ENCODE assay signal across 11 cellular contexts in genomic region chr5:158398360-158399201, GRCh38.
DNase-seq lines count a peak whose midpoint lies in the region; ATAC-seq and TF ChIP-seq lines count a peak whose summit lies in the region.
"Had no signal": no experiment of that assay in that cellular context is flagged by ENCODE, and none has a peak within 500 bp of the region (broad histone marks: within the 10 kb centered on the region; RNA-seq: fewer than 3 reads in every experiment).

No MANE protein-coding gene starts in this region.

- in situ Hi-C loops in G401 (cut with HindIII; ENCODE audit: low sequenced_read_pairs), result no loop called here

- peak; percentile 72 for ATAC-seq in GM18508 (IDR thresholded peaks at IDR 0.05; ENCODE audit: insufficient read depth, unreplicated experiment)
- peak; percentile 85 for ATAC-seq in GM21447 (IDR thresholded peaks at IDR 0.05; ENCODE audit: unreplicated experiment)
- peak; percentile 89 for ATAC-seq in HG03064 (IDR thresholded peaks at IDR 0.05; ENCODE audit: low read depth, unreplicated experiment)
- ATAC-seq in left lobe of liver, result no peak
- ATAC-seq: activated T-cell treated with anti-CD3 and anti-CD28 coated beads, Interleukin-2, amount 50 U/mL, for 72 hours; left colon had no signal

- H4K20me1 ChIP-seq in OCI-LY1 (ENCODE audit: insufficient read depth, low read length), result no peaks in the 10 kb centered on the region

- peaks cover 22% of the 10 kb centered on the region for H3K4me1 ChIP-seq in OCI-LY1 (ENCODE audit: insufficient read depth, low read length, severe bottlenecking)

- H3K79me2 ChIP-seq in OCI-LY1 (ENCODE audit: insufficient read depth, low read length), result no peaks in the 10 kb centered on the region

- no peak overlapping the region for H3K9ac ChIP-seq in OCI-LY1 (ENCODE audit: low read length)

- TF ChIP-seq CTCF in OCI-LY1 (IDR thresholded peaks at IDR 0.05; ENCODE audit: low read length) (no peak), endothelial cell (IDR thresholded peaks at IDR 0.05; ENCODE audit: unreplicated experiment) (no peak)

- no peak overlapping the region for H3K4me3 Mint-ChIP-seq in endothelial cell (ENCODE audit: unreplicated experiment)
- H3K4me3 Mint-ChIP-seq: activated T-cell treated with anti-CD3 and anti-CD28 coated beads, Interleukin-2, amount 50 U/mL, for 72 hours had no signal

- no peaks in the 10 kb centered on the region for H3K9me2 ChIP-seq in OCI-LY1 (ENCODE audit: low read depth, low read length)

- H3K27me3 Mint-ChIP-seq in endothelial cell (ENCODE audit: unreplicated experiment), result peaks cover 1% of the 10 kb centered on the region

- H3K36me3 Mint-ChIP-seq in endothelial cell (ENCODE audit: low read depth, unreplicated experiment), result no peaks in the 10 kb centered on the region

- H3K9me3 ChIP-seq in OCI-LY1 (ENCODE audit: low read length), result peaks cover 7% of the 10 kb centered on the region

- peaks cover 2% of the 10 kb centered on the region for H3K4me1 Mint-ChIP-seq in endothelial cell (ENCODE audit: unreplicated experiment)

- no peak overlapping the region for H2AFZ ChIP-seq in OCI-LY1 (ENCODE audit: low read length)

- no peaks in the 10 kb centered on the region for H3F3A ChIP-seq in OCI-LY1 (ENCODE audit: insufficient read depth, low read length)

- no peak overlapping the region for H3K4me3 ChIP-seq in OCI-LY1 (ENCODE audit: low read depth, low read length, poor library complexity, severe bottlenecking)

- H3K36me3 ChIP-seq in OCI-LY1 (ENCODE audit: insufficient read depth, low read length), result no peaks in the 10 kb centered on the region; the same call in 1 of the 2 replicates

- H3K27me3 ChIP-seq in OCI-LY1 (ENCODE audit: insufficient read depth, low read length), result no peaks in the 10 kb centered on the region

- H3K4me2 ChIP-seq in OCI-LY1 (ENCODE audit: low read length), result peak overlapping the region; percentile 16

- DNase-seq in left lobe of liver (ENCODE audit: low spot score) (no peak), G401 (ENCODE audit: low spot score) (no peak), endothelial cell (ENCODE audit: low spot score) (no peak), NCI-H69 (lab: John Stamatoyannopoulos, UW) (no peak)
- DNase-seq: activated T-cell treated with anti-CD3 and anti-CD28 coated beads, Interleukin-2, amount 50 U/mL, for 72 hours; left colon; substantia nigra had no signal

- peak overlapping the region; percentile 76 for H3K27ac ChIP-seq in OCI-LY1 (ENCODE audit: low read depth, low read length, poor library complexity, severe bottlenecking)

- H3K9me3 Mint-ChIP-seq in endothelial cell (ENCODE audit: unreplicated experiment), result no peaks in the 10 kb centered on the region

- H3K27ac Mint-ChIP-seq in endothelial cell (ENCODE audit: unreplicated experiment), result no peak overlapping the region
- H3K27ac Mint-ChIP-seq: activated T-cell treated with anti-CD3 and anti-CD28 coated beads, Interleukin-2, amount 50 U/mL, for 72 hours had no signal
